Comparison of ENCODE assay signal across 8 cellular contexts in the genomic region with DNA sequence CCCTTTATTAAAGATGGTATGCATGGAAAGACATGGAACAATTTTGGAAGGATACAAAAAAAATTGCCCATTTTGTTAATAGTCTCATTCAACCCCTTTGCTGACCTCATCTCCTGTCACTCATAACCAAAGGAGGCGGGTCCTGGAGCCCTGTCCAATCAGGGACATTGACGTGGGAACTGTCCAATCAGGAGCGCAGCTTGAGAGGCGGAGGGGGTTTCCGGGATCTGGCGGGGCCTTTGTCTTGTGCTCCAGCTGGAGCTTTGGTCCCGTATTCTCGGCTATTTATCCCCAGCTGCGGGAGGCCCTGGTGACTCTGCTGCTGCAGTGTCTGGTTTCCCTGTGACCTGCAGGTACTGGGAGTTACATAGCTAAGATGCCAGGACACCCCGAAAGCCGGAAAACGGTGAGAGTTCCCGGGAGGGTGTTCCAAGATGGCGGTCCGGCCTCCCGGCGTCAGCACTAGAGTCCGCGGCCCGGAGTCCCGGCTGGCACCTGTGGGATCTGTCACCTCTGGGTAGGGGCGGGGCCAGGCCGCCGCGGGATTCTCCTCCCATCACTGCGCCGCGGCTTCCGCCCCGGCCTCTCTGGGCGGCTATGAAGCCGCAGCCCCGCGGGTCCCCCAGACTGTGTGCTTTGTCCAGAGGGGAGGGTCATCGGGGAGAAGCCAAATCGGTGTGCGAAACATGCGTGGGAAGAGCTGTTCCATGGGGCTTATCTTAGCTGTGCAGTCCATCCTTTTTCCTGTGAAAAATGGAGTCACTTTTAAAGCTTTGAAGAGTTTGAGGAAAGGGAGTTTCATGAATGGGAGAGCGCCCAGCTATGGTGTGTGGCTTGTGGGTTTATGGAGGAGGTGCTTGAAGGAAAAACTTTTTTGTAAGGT. TPM values are rescaled to one million over a fixed set of nuclear protein-coding genes. Genes with fewer than 3 reads are reported as not detected.
A peak's percentile ranks its signal among the peaks of the same experiment; 100 is the strongest.
DNase-seq lines count a peak whose midpoint lies in the region; ATAC-seq and TF ChIP-seq lines count a peak whose summit lies in the region.

A gene (plus strand): TSS at position 238 of the 883 bp plus-strand sequence. CDS start 87,436 bp downstream, outside the sequence.

- ATAC-seq in GM21576 (IDR thresholded peaks at IDR 0.05; ENCODE audit: unreplicated experiment) (peak; percentile 96), mucosa of descending colon (peak; percentile 98)

- peaks cover 26 to 31% (median 27%) of the 10 kb centered on the region in 3 donors for H3K4me1 Mint-ChIP-seq in IgD-negative memory B cell

- no peaks in the 10 kb centered on the region for H3K4me1 ChIP-seq in mucosa of descending colon (ENCODE audit: low read depth)

- DNase-seq in DMS114 treated with DMSO at 0.1 percent for 48 hours (lab: John Stamatoyannopoulos, UW; ENCODE audit: unreplicated experiment) (peak; percentile 83), OCI-M1 (lab: John Stamatoyannopoulos, UW) (peak; percentile 98), activated T-cell treated with anti-CD3 and anti-CD28 coated beads for 48 hours (ENCODE audit: low read depth) (peak; percentile 82), epithelial cell of proximal tubule (ENCODE audit: low read depth) (peak; percentile 61), mucosa of descending colon (peak; percentile 93 to 95 (median 94))
- peak; percentile 52 to 69 for DNase-seq in stimulated activated CD8-positive, alpha-beta memory T cell treated with anti-CD3 and anti-CD28 coated beads, Interleukin-4, amount 100 ng/mL, for 1 hour (ENCODE audit: low read depth in 2 of 2, low spot score in 1 of 2)

- H3K36me3 ChIP-seq in mucosa of descending colon (ENCODE audit: low read depth) = no peaks in the 10 kb centered on the region

- H3K27ac Mint-ChIP-seq in IgD-negative memory B cell = peak within 1 kb of the TSS; percentile 96 to 98 (median 97)

- H3K4me3 ChIP-seq in epithelial cell of proximal tubule (ENCODE audit: low read depth, low read length) (peak within 1 kb of the TSS; percentile 83), mucosa of descending colon (peak within 1 kb of the TSS; percentile 48)

- H3K27me3 Mint-ChIP-seq in IgD-negative memory B cell = peaks cover 5% of the 10 kb centered on the region

- H3K9me3 Mint-ChIP-seq in IgD-negative memory B cell = peaks cover 0 to 6% (median 0%) of the 10 kb centered on the region in 3 donors

- H3K4me3 Mint-ChIP-seq in IgD-negative memory B cell = peak within 1 kb of the TSS; percentile 84 to 99 (median 96)

- intact Hi-C loops in mucosa of descending colon (cut with DNase I, micrococcal nuclease) = no loop called here

- no peaks in the 10 kb centered on the region for H3K9me3 ChIP-seq in mucosa of descending colon

- peaks cover 8% of the 10 kb centered on the region for H3K36me3 Mint-ChIP-seq in IgD-negative memory B cell

- TF ChIP-seq CTCF in epithelial cell of proximal tubule (conservative IDR thresholded peaks at IDR 0.05; ENCODE audit: low read depth, low read length) = no peak
- TF ChIP-seq CTCF in mucosa of descending colon (IDR thresholded peaks at IDR 0.05) = no peak

RNA-seq across cellular contexts. Expression of the gene that starts here (rescaled TPM):
- polyA plus RNA-seq in IgD-negative memory B cell = 9.3 TPM
- total RNA-seq in epithelial cell of proximal tubule = 5.4 and 7.1 TPM in 2 replicates
- 10 to 100 TPM in 1 of 3 donors, 1 to 10 TPM in 2; 6.8 to 10.4 (median 8.9) TPM for total RNA-seq in mucosa of descending colon

Comparison
In these comparisons a context has a peak if more than half of its experiments do, and no peak if none do; other contexts are left out.
1. Peak in every context shown above with its lines: DNase-seq, ATAC-seq and H3K4me3 ChIP-seq.